Comparison of ENCODE assay signal across 16 cellular contexts in genomic region chr5:37086466-37087178, GRCh38.
DNase-seq lines count a peak whose midpoint lies in the region; ATAC-seq, FAIRE-seq and TF ChIP-seq lines count a peak whose summit lies in the region.
"Had no signal": no experiment of that assay in that cellular context is flagged by ENCODE, and none has a peak within 500 bp of the region (broad histone marks: within the 10 kb centered on the region; RNA-seq: fewer than 3 reads in every experiment).

No MANE protein-coding gene starts in this region.

- POLR2A ChIA-PET in H1 (lab: Charles Lee; ENCODE audit: partially characterized antibody), result no interaction called here

- H3K27me3 ChIP-seq in H1 (replicated peaks in 1 of 4; ENCODE audit: control insufficient read depth in 3 of 4, extremely low read depth in 1 of 4, insufficient read depth in 3 of 4, low read length in 3 of 4), result peaks cover 15 to 28% (median 25%) of the 10 kb centered on the region in 4 experiments; a peak in 6 of 7 replicates
- H3K27me3 ChIP-seq in mesenchymal stem cell (ENCODE audit: control insufficient read depth in 1 of 2, insufficient read depth in 1 of 2, low read length in 2 of 2), result no peaks in the 10 kb centered on the region
- H3K27me3 ChIP-seq: cardiac muscle cell had no signal

- no peak overlapping the region for H3K56ac ChIP-seq in H1 (replicated peaks; ENCODE audit: insufficient read length, low read depth, low read length)

- H3K9ac ChIP-seq in H1 (replicated peaks in 1 of 4; ENCODE audit: extremely low read depth in 1 of 4, low read depth in 3 of 4, low read length in 3 of 4) (no peak overlapping the region), mesenchymal stem cell (ENCODE audit: low read length) (no peak overlapping the region)

- H2BK5ac ChIP-seq in H1 (ENCODE audit: low read depth, low read length), result no peak overlapping the region
- no peak overlapping the region for H2BK5ac ChIP-seq in mesenchymal stem cell (ENCODE audit: low read depth, low read length, poor library complexity, severe bottlenecking)

- H3K4me3 ChIP-seq in H1 (ENCODE audit: extremely low read depth in 1 of 4, insufficient read depth in 2 of 4, low read depth in 3 of 4, low read length in 4 of 4) (no peak overlapping the region), mesenchymal stem cell (ENCODE audit: insufficient read depth in 1 of 2, low read depth in 1 of 2, low read length in 2 of 2) (no peak overlapping the region)
- H3K4me3 ChIP-seq: cardiac muscle cell, SK-N-MC had no signal

- H3K4me2 ChIP-seq in H1 (ENCODE audit: insufficient read depth in 1 of 2, low read depth in 2 of 2, low read length in 2 of 2) (no peak overlapping the region), mesenchymal stem cell (ENCODE audit: low read length, poor library complexity, severe bottlenecking) (no peak overlapping the region)

- 69% methylated on average over 12 of the region's 12 CpGs; no CpG with 5 or more reads in 1 of the 2 experiments for WGBS in H1 (ENCODE audit: extremely low coverage in 1 of 2, insufficient coverage in 1 of 2, insufficient read length in 1 of 2, insufficient replicate concordance in 2 of 2, low coverage in 1 of 2, low lambda C conversion rate in 2 of 2, missing lambda C conversion rate in 1 of 2), 2 experiments
- WGBS in mesenchymal stem cell, result 51% methylated on average over 12 of the region's 12 CpGs

- H2AFZ ChIP-seq in H1 (ENCODE audit: low read length) (no peak overlapping the region), mesenchymal stem cell (ENCODE audit: low read depth, low read length) (no peak overlapping the region)

- H3K18ac ChIP-seq in H1 (ENCODE audit: extremely low read depth, low read length) (no peak overlapping the region), mesenchymal stem cell (ENCODE audit: low read depth in 1 of 2, low read length in 2 of 2) (no peak overlapping the region)

- H3K23ac ChIP-seq in H1 (ENCODE audit: insufficient read length) (no peak overlapping the region), mesenchymal stem cell (ENCODE audit: low read length in 2 of 2) (no peak overlapping the region)

- DNase-seq in ELF-1 (ENCODE audit: low read depth, low spot score), result peak; percentile 51
- peak; percentile 66 for DNase-seq in NCI-H69 (lab: John Stamatoyannopoulos, UW)
- DNase-seq in H1 (ENCODE audit: low read depth in 1 of 2, low spot score in 2 of 2), result peak in 1 of 2 experiments; percentile 39
- peak; percentile 88 for DNase-seq in mesenchymal stem cell
- DNase-seq in NCI-H1105 treated with DMSO at 0.1 percent for 48 hours (lab: John Stamatoyannopoulos, UW), result no peak
- DNase-seq in KG1 (lab: John Stamatoyannopoulos, UW), result no peak
- no peak for DNase-seq in globus pallidus (ENCODE audit: low spot score)
- DNase-seq: Kasumi-1, NCI-H526 treated with DMSO at 0.1 percent for 48 hours had no signal

- H4K91ac ChIP-seq in H1 (replicated peaks; ENCODE audit: insufficient read length, low read length), result no peak overlapping the region
- H4K91ac ChIP-seq in mesenchymal stem cell (ENCODE audit: low read length), result no peak overlapping the region

- no peak for TF ChIP-seq EP300 in H1 (IDR thresholded peaks at IDR 0.05; ENCODE audit: borderline replicate concordance in 1 of 2, low read depth in 2 of 2, low read length in 2 of 2)

- no peak for ATAC-seq in GM18861 (IDR thresholded peaks at IDR 0.05; ENCODE audit: unreplicated experiment)
- ATAC-seq: activated CD4-positive, CD25-positive, alpha-beta regulatory T cell treated with anti-CD3 and anti-CD28 coated beads, Interleukin-2, amount 50 U/mL, for 24 hours; stimulated activated memory B cell treated with anti-CD40 and anti-IgM and Interleukin-4, amounts not matched to agents 10 μg/mL and 1 μg/mL and 100 μg/mL, for 72 hours had no signal

- H3K36me3 ChIP-seq in H1 (ENCODE audit: control insufficient read depth in 2 of 4, insufficient read depth in 4 of 4, low read length in 3 of 4) (no peaks in the 10 kb centered on the region), mesenchymal stem cell (ENCODE audit: control insufficient read depth in 1 of 2, insufficient read depth in 2 of 2, low read depth in 1 of 2, low read length in 2 of 2) (peaks cover 2 to 17% of the 10 kb centered on the region in 2 experiments)
- H3K36me3 ChIP-seq: cardiac muscle cell had no signal

- H2BK12ac ChIP-seq in H1 (ENCODE audit: low read depth, low read length), result no peak overlapping the region
- H2BK12ac ChIP-seq in mesenchymal stem cell (ENCODE audit: low read length in 2 of 2), result no peak overlapping the region

- H3K27ac ChIP-seq in H1 (ENCODE audit: low read depth, low read length), result no peak overlapping the region
- no peak overlapping the region for H3K27ac ChIP-seq in mesenchymal stem cell (ENCODE audit: low read length, poor library complexity, severe bottlenecking)
- H3K27ac ChIP-seq: C4-2B, cardiac muscle cell, epithelial cell of prostate, SK-N-MC had no signal

- H3K79me1 ChIP-seq in H1 (ENCODE audit: low read depth, low read length) (no peaks in the 10 kb centered on the region), mesenchymal stem cell (replicated peaks; ENCODE audit: low read length, poor library complexity, severe bottlenecking) (peaks cover 10% of the 10 kb centered on the region)

- H3K14ac ChIP-seq in H1 (ENCODE audit: insufficient read length) (no peak overlapping the region), mesenchymal stem cell (ENCODE audit: low read length in 2 of 2) (no peak overlapping the region)

- H2BK20ac ChIP-seq in H1 (ENCODE audit: low read length), result no peak overlapping the region

- FAIRE-seq in H1 (lab: Jason Lieb, UNC), result no peak

- H3K9me3 ChIP-seq in H1 (ENCODE audit: insufficient read depth in 2 of 2, low read depth in 1 of 2, low read length in 1 of 2), result no peaks in the 10 kb centered on the region
- no peaks in the 10 kb centered on the region for H3K9me3 ChIP-seq in mesenchymal stem cell (ENCODE audit: control insufficient read depth, low read length)

- no peak overlapping the region for H4K8ac ChIP-seq in H1 (ENCODE audit: extremely low read depth, insufficient read depth, low read length)
- H4K8ac ChIP-seq in mesenchymal stem cell (ENCODE audit: low read length), result no peak overlapping the region

- H3K4ac ChIP-seq in H1 (replicated peaks; ENCODE audit: insufficient read length, low read depth, low read length) (no peak overlapping the region), mesenchymal stem cell (ENCODE audit: low read depth in 1 of 2, low read length in 2 of 2) (no peak overlapping the region)

- H2AK5ac ChIP-seq in H1 (ENCODE audit: low read depth, low read length) (no peak overlapping the region), mesenchymal stem cell (ENCODE audit: low read length, severe bottlenecking) (no peak overlapping the region)

- H3K4me1 ChIP-seq in H1 (replicated peaks in 1 of 4; ENCODE audit: control insufficient read depth in 3 of 4, insufficient read depth in 4 of 4, low read length in 3 of 4) (peaks cover 0 to 10% (median 2%) of the 10 kb centered on the region in 4 experiments; a peak in 4 of 7 replicates), mesenchymal stem cell (ENCODE audit: control insufficient read depth, insufficient read depth, low read depth, low read length) (no peaks in the 10 kb centered on the region)

- no peak overlapping the region for H2BK120ac ChIP-seq in H1 (replicated peaks; ENCODE audit: low read depth, low read length)
- no peak overlapping the region for H2BK120ac ChIP-seq in mesenchymal stem cell (ENCODE audit: low read depth, low read length)

- TF ChIP-seq CTCF in H1 (IDR thresholded peaks at IDR 0.05; ENCODE audit: control extremely low read depth in 1 of 3, insufficient read depth in 1 of 3, low read depth in 1 of 3, low read length in 3 of 3), result no peak

- no peaks in the 10 kb centered on the region for H4K20me1 ChIP-seq in H1 (replicated peaks in 1 of 2; ENCODE audit: control insufficient read depth in 1 of 2, insufficient read depth in 2 of 2, low read length in 2 of 2)

- H3K79me2 ChIP-seq in H1 (ENCODE audit: control insufficient read depth in 1 of 2, insufficient read depth in 2 of 2, low read length in 2 of 2), result no peaks in the 10 kb centered on the region

- CTCF ChIA-PET in H1 (lab: Charles Lee; ENCODE audit: partially characterized antibody), result interaction anchor here (1.1 kb wide), 1 partner anchor 218 kb away, joined by 3 read pairs; no protein-coding TSS in a partner anchor

- TF ChIP-seq RAD21 in H1 (IDR thresholded peaks at IDR 0.05 in 1 of 2, conservative IDR thresholded peaks at IDR 0.05 in 1 of 2; ENCODE audit: low read depth in 2 of 2, low read length in 2 of 2), result no peak

- H2BK15ac ChIP-seq in H1 (ENCODE audit: low read length) (no peak overlapping the region), mesenchymal stem cell (ENCODE audit: low read depth, poor library complexity, severe bottlenecking) (no peak overlapping the region)

- H4K5ac ChIP-seq in H1 (ENCODE audit: insufficient read length, low read depth, low read length), result no peak overlapping the region

- no peaks in the 10 kb centered on the region for H3K23me2 ChIP-seq in H1 (ENCODE audit: low read depth, low read length)

- TF ChIP-seq POLR2A in H1 (IDR thresholded peaks at IDR 0.05; ENCODE audit: control extremely low read depth in 1 of 2, low read depth in 2 of 2, low read length in 2 of 2), result no peak

TF ChIP-seq in H1, 55 proteins besides CTCF, POLR2A, EP300 and RAD21:
- no peak for TF ChIP-seq RFX5 (IDR thresholded peaks at IDR 0.05; ENCODE audit: borderline replicate concordance, low read depth, low read length)
- peak; percentile 81 for TF ChIP-seq NANOG (IDR thresholded peaks at IDR 0.05; ENCODE audit: insufficient read depth, low read depth, low read length, poor library complexity, severe bottlenecking)

Comparison
In these comparisons a context has a peak if more than half of its experiments do, and no peak if none do; other contexts are left out.
1. DNase-seq: peak in ELF-1 (single experiment), NCI-H69 (single experiment) and mesenchymal stem cell (single experiment); none in NCI-H1105 treated with DMSO at 0.1 percent for 48 hours (single experiment), KG1 (single experiment) and globus pallidus (single experiment).